In the genomic region with DNA sequence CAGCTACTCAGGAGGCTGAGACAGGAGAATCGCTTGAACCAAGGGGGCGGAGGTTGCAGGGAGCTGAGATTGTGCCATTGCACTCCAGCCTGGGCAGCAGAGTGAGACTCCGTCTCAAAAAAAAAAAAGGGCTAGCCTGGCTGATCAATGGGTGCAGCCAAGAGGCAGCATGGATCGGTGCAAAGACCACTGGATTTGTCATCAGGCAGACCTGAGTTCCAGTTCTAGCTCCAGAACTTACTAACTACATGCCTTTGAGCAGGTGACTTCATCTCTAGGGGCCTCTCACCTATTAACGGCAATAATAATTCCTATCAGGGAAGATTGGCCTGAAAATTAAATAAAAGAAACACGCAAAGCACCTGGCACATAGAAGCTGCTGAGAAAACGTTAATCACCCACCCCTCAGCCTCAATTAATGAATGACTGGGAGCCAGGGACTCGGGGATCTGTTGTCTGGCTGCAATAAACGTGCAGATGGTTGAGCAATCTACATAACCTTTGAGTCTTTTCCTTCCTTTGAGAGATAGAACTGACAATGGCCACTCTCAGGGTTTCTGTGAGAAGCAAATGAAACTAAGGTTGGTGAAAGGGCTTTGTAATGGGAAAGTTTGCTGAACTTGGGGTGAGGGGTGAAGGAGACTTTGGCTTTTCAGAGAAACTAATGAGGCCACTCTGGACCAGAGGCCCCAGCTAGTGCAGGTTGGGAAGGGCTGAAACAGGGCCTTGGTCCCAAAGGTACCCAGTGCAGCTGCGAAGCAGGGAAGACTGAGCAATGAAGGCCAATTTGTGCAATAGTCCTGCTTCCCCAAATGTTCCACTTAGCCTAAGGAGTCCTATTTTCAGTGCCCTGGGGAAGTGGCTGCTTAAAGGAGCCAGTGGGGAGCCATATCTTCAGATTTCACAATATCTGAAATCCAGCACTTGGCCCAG, we compare ENCODE assay signal across 27 cellular contexts. TPM values are rescaled to one million over a fixed set of nuclear protein-coding genes. Genes with fewer than 3 reads are reported as not detected.
A peak's percentile ranks its signal among the peaks of the same experiment; 100 is the strongest.
DNase-seq lines count a peak whose midpoint lies in the region; ATAC-seq and TF ChIP-seq lines count a peak whose summit lies in the region.
"Had no signal": no experiment of that assay in that cellular context is flagged by ENCODE, and none has a peak within 500 bp of the region (broad histone marks: within the 10 kb centered on the region; RNA-seq: fewer than 3 reads in every experiment).

No MANE protein-coding gene starts in this region.

- H4K20me1 ChIP-seq in BLaER1 treated with 17β-estradiol and CSF1 and Interleukin-3, amounts not matched to agents 10 nM and 100 nM: peaks cover 0 to 6% (median 0%) of the 10 kb centered on the region in 11 experiments; a peak in 1 of 22 replicates
- H4K20me1 ChIP-seq: BLaER1 had no signal

- ATAC-seq in GM21360 (IDR thresholded peaks at IDR 0.05; ENCODE audit: unreplicated experiment) (no peak), HG02938 (IDR thresholded peaks at IDR 0.05; ENCODE audit: unreplicated experiment) (no peak), HG03378 (IDR thresholded peaks at IDR 0.05; ENCODE audit: unreplicated experiment) (no peak)
- ATAC-seq: body of pancreas; stimulated activated naive CD8-positive, alpha-beta T cell treated with anti-CD3 and anti-CD28 coated beads, Interleukin-15, Interleukin-2, amounts not matched to agents 100 U/mL and 50 U/mL, for 24 hours; T-cell had no signal

- no peaks in the 10 kb centered on the region for H3K9me3 ChIP-seq in BLaER1 treated with 17β-estradiol and CSF1 and Interleukin-3, amounts not matched to agents 10 nM and 100 nM (replicated peaks in 1 of 11)
- H3K9me3 ChIP-seq in liver (ENCODE audit: control insufficient read depth in 4 of 4, low read length in 3 of 4): no peaks in the 10 kb centered on the region
- H3K9me3 ChIP-seq: BLaER1, body of pancreas, right atrium auricular region, thyroid gland had no signal

- peak overlapping the region in 10 of 11 experiments; percentile 6 to 68 (median 51); a peak in 17 of 22 replicates for H3K4me2 ChIP-seq in BLaER1 treated with 17β-estradiol and CSF1 and Interleukin-3, amounts not matched to agents 10 nM and 100 nM
- H3K4me2 ChIP-seq: BLaER1 had no signal

- no peaks in the 10 kb centered on the region for H3K36me3 ChIP-seq in BLaER1 treated with 17β-estradiol and CSF1 and Interleukin-3, amounts not matched to agents 10 nM and 100 nM
- H3K36me3 ChIP-seq in liver (ENCODE audit: control insufficient read depth in 4 of 4, insufficient read depth in 3 of 4, low read depth in 1 of 4, low read length in 3 of 4): no peaks in the 10 kb centered on the region
- H3K36me3 ChIP-seq: BLaER1, right atrium auricular region, thyroid gland had no signal

- peak; percentile 50 for DNase-seq in HuH-7.5 (ENCODE audit: low spot score)
- no peak for DNase-seq in RWPE1 (ENCODE audit: low spot score)
- DNase-seq in NK-92 treated with Interleukin-12 subunit alpha and Interleukin-12 subunit beta, amount 100 ng/mL, for 24 hours (lab: John Stamatoyannopoulos, UW): no peak
- DNase-seq: activated gamma-delta T cell; activated T-cell treated with anti-CD3 and anti-CD28 coated beads, Interleukin-2, amount 50 U/mL, for 1 hour; body of pancreas; Calu3; DND-41; HCEC 1CT; KBM-7; kidney glomerular epithelial cell; MM.1S; naive B cell; NCI-H187; NCI-H69; OCI-M1; SHP77; stimulated activated naive CD8-positive, alpha-beta T cell treated with anti-CD3 and anti-CD28 coated beads, Interleukin-15, Interleukin-2, amounts not matched to agents 100 U/mL and 50 U/mL, for 24 hours; T-cell; thyroid gland had no signal

- H3K4me1 ChIP-seq in BLaER1 treated with 17β-estradiol and CSF1 and Interleukin-3, amounts not matched to agents 10 nM and 100 nM: peaks cover 0 to 20% (median 17%) of the 10 kb centered on the region in 10 experiments; a peak in 15 of 20 replicates
- peaks cover 0 to 2% (median 0%) of the 10 kb centered on the region in 4 donors for H3K4me1 ChIP-seq in liver (ENCODE audit: control insufficient read depth in 4 of 4, insufficient read depth in 4 of 4, low read length in 3 of 4)
- H3K4me1 ChIP-seq: BLaER1, body of pancreas, right atrium auricular region, thyroid gland had no signal

- TF ChIP-seq CTCF in RWPE1 (conservative IDR thresholded peaks at IDR 0.05; ENCODE audit: low read depth): no peak
- no peak for TF ChIP-seq CTCF in liver (IDR thresholded peaks at IDR 0.05; ENCODE audit: low read depth, low read length, missing input control)

- peak overlapping the region in 7 of 11 experiments; percentile 29 to 55 (median 47); a peak in 10 of 22 replicates for H3K27ac ChIP-seq in BLaER1 treated with 17β-estradiol and CSF1 and Interleukin-3, amounts not matched to agents 10 nM and 100 nM
- H3K27ac ChIP-seq in RWPE1: peak overlapping the region; percentile 34; the same call in 1 of the 2 replicates
- no peak overlapping the region for H3K27ac ChIP-seq in liver (ENCODE audit: low read depth in 1 of 2, low read length in 2 of 2)
- H3K27ac ChIP-seq: BLaER1, body of pancreas, right atrium auricular region, thyroid gland had no signal

- 56% methylated on average over 10 of the region's 10 CpGs for WGBS in liver

- no peak for TF ChIP-seq RAD21 in liver (IDR thresholded peaks at IDR 0.05)

- POLR2A ChIA-PET in RWPE1 (lab: Yijun Ruan, JAX; ENCODE audit: low non-redundant PET): no interaction called here

- CTCF ChIA-PET in RWPE1 (lab: Yijun Ruan, JAX): no interaction called here

- H3K27me3 ChIP-seq in BLaER1 treated with 17β-estradiol and CSF1 and Interleukin-3, amounts not matched to agents 10 nM and 100 nM: peaks cover 0 to 10% (median 3%) of the 10 kb centered on the region in 11 experiments; a peak in 10 of 22 replicates
- no peaks in the 10 kb centered on the region for H3K27me3 ChIP-seq in liver (ENCODE audit: control insufficient read depth in 4 of 4, insufficient read depth in 4 of 4, low read length in 3 of 4)
- H3K27me3 ChIP-seq: body of pancreas, right atrium auricular region, thyroid gland had no signal

- no peak overlapping the region for H3K4me3 ChIP-seq in BLaER1 treated with 17β-estradiol and CSF1 and Interleukin-3, amounts not matched to agents 10 nM and 100 nM
- no peak overlapping the region for H3K4me3 ChIP-seq in liver (ENCODE audit: low read depth in 1 of 3, low read length in 3 of 3)
- H3K4me3 ChIP-seq: BLaER1, body of pancreas, right atrium auricular region, thyroid gland had no signal

- H3K9ac ChIP-seq in BLaER1 treated with 17β-estradiol and CSF1 and Interleukin-3, amounts not matched to agents 10 nM and 100 nM: peak overlapping the region in 1 of 11 experiments; percentile 19; a peak in 2 of 22 replicates
- H3K9ac ChIP-seq in liver (ENCODE audit: low read depth in 1 of 2, low read length in 2 of 2): no peak overlapping the region
- H3K9ac ChIP-seq: BLaER1 had no signal

TF ChIP-seq in liver, 16 proteins besides CTCF, POLR2A, EP300 and RAD21:
- no peak for TF ChIP-seq MAX (IDR thresholded peaks at IDR 0.05)
- no peak for TF ChIP-seq FOXA1 (IDR thresholded peaks at IDR 0.05)
- no peak for TF ChIP-seq HNF4G (IDR thresholded peaks at IDR 0.05)
- no peak for TF ChIP-seq REST (IDR thresholded peaks at IDR 0.05)
- TF ChIP-seq FOXA2 (IDR thresholded peaks at IDR 0.05): no peak
- peak in 1 of 2 donors; percentile 19 for TF ChIP-seq HNF4A (conservative IDR thresholded peaks at IDR 0.05)
- peak; percentile 73 for TF ChIP-seq NR2F2 (IDR thresholded peaks at IDR 0.05)

RNA-seq across cellular contexts. Expression of gene SEZ6L2, which starts 7.6 kb away (rescaled TPM):
- under 1 TPM; 0.25 to 0.37 TPM for total RNA-seq in liver
- polyA plus RNA-seq in liver: under 1 TPM; 0.24 to 0.35 TPM

RNA-seq across cellular contexts. Expression of gene ASPHD1, which starts 8.5 kb away (rescaled TPM):
- under 1 TPM in 1 of 2 donors, not detected in 1; 0.25 TPM for total RNA-seq in liver
- polyA plus RNA-seq in liver: under 1 TPM in 1 of 2 donors, not detected in 1; 0.28 TPM
- total RNA-seq: T-cell, thyroid gland had no signal

RNA-seq across cellular contexts. Expression of gene CDIPT, which starts 28.8 kb away (rescaled TPM):
- 10 to 100 TPM; 31.4 to 38.7 TPM for total RNA-seq in liver
- polyA plus RNA-seq in liver: 100 to 1,000 TPM in 1 of 2 donors, 10 to 100 TPM in 1; 38.1 to 102 TPM

RNA-seq across cellular contexts. Expression of gene KCTD13, which starts 34.2 kb away (rescaled TPM):
- total RNA-seq in liver: 10 to 100 TPM in 1 of 2 donors, 1 to 10 TPM in 1; 3.1 to 13.1 TPM
- 1 to 10 TPM; 2.7 to 4.4 TPM for polyA plus RNA-seq in liver

Comparison
In these comparisons a context has a peak if more than half of its experiments do, and no peak if none do; other contexts are left out.
1. H3K27ac ChIP-seq: peak in BLaER1 treated with 17β-estradiol and CSF1 and Interleukin-3, amounts not matched to agents 10 nM and 100 nM (7 of 11) and RWPE1 (single experiment); none in liver (0 of 2).